In genomic region chr17:21098934-21099687, GRCh38 we compare ENCODE assay signal across 8 cellular contexts. TPM values are rescaled to one million over a fixed set of nuclear protein-coding genes. Genes with fewer than 3 reads are reported as not detected.
DNase-seq lines count a peak whose midpoint lies in the region; ATAC-seq and TF ChIP-seq lines count a peak whose summit lies in the region.

No MANE protein-coding gene starts in this region.

- TF ChIP-seq CTCF in Calu3 (IDR thresholded peaks at IDR 0.05; ENCODE audit: unreplicated experiment) (no peak), epithelial cell of esophagus (IDR thresholded peaks at IDR 0.05; ENCODE audit: insufficient read depth, low read depth, low read length, missing control alignments) (no peak)

- H3K4me1 ChIP-seq in NT2/D1 (ENCODE audit: insufficient read depth, insufficient read length) (no peaks in the 10 kb centered on the region), mucosa of stomach (ENCODE audit: control insufficient read depth, insufficient read depth, low read length) (peaks cover 4% of the 10 kb centered on the region)

- H3K27me3 ChIP-seq in NT2/D1 (ENCODE audit: insufficient read depth, insufficient read length) = no peaks in the 10 kb centered on the region
- no peaks in the 10 kb centered on the region for H3K27me3 ChIP-seq in mucosa of stomach (ENCODE audit: control insufficient read depth, insufficient read depth, low read length)

- peak; percentile 94 for ATAC-seq in GM21381 (IDR thresholded peaks at IDR 0.05; ENCODE audit: unreplicated experiment)

- peaks cover 9% of the 10 kb centered on the region for H3K4me1 Mint-ChIP-seq in Calu3 (ENCODE audit: low read depth, unreplicated experiment)

- H3K27ac Mint-ChIP-seq in Calu3 (ENCODE audit: unreplicated experiment) = peak overlapping the region; percentile 76

- no TSS peak for BruUV-seq in Calu3 (replicated peaks; lab: Mats Ljungman, UMichigan)

- H3K9me3 ChIP-seq in NT2/D1 (ENCODE audit: insufficient read depth, low read length) = no peaks in the 10 kb centered on the region
- H3K9me3 ChIP-seq in mucosa of stomach (ENCODE audit: control insufficient read depth, low read length) = no peaks in the 10 kb centered on the region

- intact Hi-C loops in Calu3 (cut with micrococcal nuclease; ENCODE audit: unreplicated experiment) = loop anchor here (5.0 kb wide), 1 partner anchor 57 kb away; the partner anchor contains the start of gene USP22

- DNase-seq in Calu3 = peak; percentile 73
- peak; percentile 85 for DNase-seq in HT1080 (ENCODE audit: low read depth)
- DNase-seq in NT2/D1 (ENCODE audit: low read depth, low spot score) = peak; percentile 77
- peak; percentile 26 for DNase-seq in activated CD8-positive, alpha-beta memory T cell treated with anti-CD3 and anti-CD28 coated beads, Interleukin-2, amount 50 U/mL, for 1 hour (ENCODE audit: extremely low read depth)
- peak; percentile 87 for DNase-seq in epithelial cell of esophagus (ENCODE audit: low read depth)
- peak; percentile 28 to 35 for DNase-seq in stimulated activated CD8-positive, alpha-beta memory T cell treated with anti-CD3 and anti-CD28 coated beads, Interleukin-7, amount 100 ng/mL, for 4 hours (ENCODE audit: low read depth in 2 of 2)

- peak overlapping the region; percentile 49 for H3K4me3 ChIP-seq in NT2/D1 (ENCODE audit: insufficient read length, low read depth)
- peak overlapping the region; percentile 71 for H3K4me3 ChIP-seq in epithelial cell of esophagus (ENCODE audit: low read length)
- H3K4me3 ChIP-seq in mucosa of stomach (ENCODE audit: low read length) = peak overlapping the region; percentile 74

- H3K36me3 Mint-ChIP-seq in Calu3 (ENCODE audit: insufficient read depth, unreplicated experiment) = peaks cover 11% of the 10 kb centered on the region

- CTCF ChIA-PET in Calu3 (lab: Charles Lee) = interaction anchor here (0.7 to 1.4 kb wide), 6 partner anchors 10 to 59 kb away, joined by 3 to 14 read pairs (median 4); partner anchors contain the start of gene USP22

- H3K9ac ChIP-seq in NT2/D1 (ENCODE audit: insufficient read length, low read depth) = peak overlapping the region; percentile 79
- peak overlapping the region; percentile 39 for H3K9ac ChIP-seq in mucosa of stomach (ENCODE audit: low read length)

- H3K36me3 ChIP-seq in NT2/D1 (ENCODE audit: insufficient read depth, insufficient read length, low read length) (no peaks in the 10 kb centered on the region), mucosa of stomach (ENCODE audit: control insufficient read depth, insufficient read depth, low read length) (no peaks in the 10 kb centered on the region)

- no peaks in the 10 kb centered on the region for H3K27me3 Mint-ChIP-seq in Calu3 (ENCODE audit: unreplicated experiment)

- H3K4me3 Mint-ChIP-seq in Calu3 (ENCODE audit: low read depth, unreplicated experiment) = peak overlapping the region; percentile 77

- no peaks in the 10 kb centered on the region for H3K9me3 Mint-ChIP-seq in Calu3 (ENCODE audit: low read depth, unreplicated experiment)

RNA-seq across cellular contexts. Expression of gene DHRS7B, which starts 27.7 kb away (rescaled TPM):
- total RNA-seq in Calu3 (2022) = 15.3 and 17.7 TPM in 2 replicates
- 8.1 and 11.2 TPM in 2 replicates for total RNA-seq in HT1080 (2014; rRNA removed; shearing (Covaris generic))
- 9.1 and 10.9 TPM in 2 replicates for polyA plus RNA-seq in HT1080 (2015; cell fraction: cytosol; rRNA removed)
- polyA plus RNA-seq in HT1080 (2015; cell fraction: nucleus; rRNA removed) = 6.4 and 8.4 TPM in 2 replicates

RNA-seq across cellular contexts. Expression of gene USP22, which starts 56.3 kb away (rescaled TPM):
- 147 and 150 TPM in 2 replicates for total RNA-seq in Calu3 (2022)
- 174 and 218 TPM in 2 replicates for total RNA-seq in HT1080 (2014; rRNA removed; shearing (Covaris generic))
- polyA plus RNA-seq in HT1080 (2015; cell fraction: cytosol; rRNA removed) = 116 and 136 TPM in 2 replicates
- 117 and 129 TPM in 2 replicates for polyA plus RNA-seq in HT1080 (2015; cell fraction: nucleus; rRNA removed)

Comparison
In these comparisons a context has a peak if more than half of its experiments do, and no peak if none do; other contexts are left out.
1. Peak in every context shown above with its lines: DNase-seq, ATAC-seq and H3K4me3 ChIP-seq.
2. DNase-seq: peak in every context shown above with its lines; median percentile 87 in epithelial cell of esophagus; 85 in HT1080; 77 in NT2/D1; 73 in Calu3; 32 in stimulated activated CD8-positive, alpha-beta memory T cell treated with anti-CD3 and anti-CD28 coated beads, Interleukin-7, amount 100 ng/mL, for 4 hours; 26 in activated CD8-positive, alpha-beta memory T cell treated with anti-CD3 and anti-CD28 coated beads, Interleukin-2, amount 50 U/mL, for 1 hour.